In genomic region chr14:22481546-22481945, GRCh38 we compare ENCODE assay signal across 15 cellular contexts.
DNase-seq lines count a peak whose midpoint lies in the region; ATAC-seq, FAIRE-seq and TF ChIP-seq lines count a peak whose summit lies in the region.
"Had no signal": no experiment of that assay in that cellular context is flagged by ENCODE, and none has a peak within 500 bp of the region (broad histone marks: within the 10 kb centered on the region; RNA-seq: fewer than 3 reads in every experiment).

No MANE protein-coding gene starts in this region.

- H4K20me1 ChIP-seq in neural progenitor cell (ENCODE audit: low read depth) = no peaks in the 10 kb centered on the region

- H3K79me2 ChIP-seq in neural progenitor cell (ENCODE audit: low read depth) = no peaks in the 10 kb centered on the region

- DNase-seq in CD4-positive, alpha-beta memory T cell = no peak
- DNase-seq in GM12892 (ENCODE audit: insufficient read length) = no peak
- no peak for DNase-seq in activated T-helper 2 cell treated with anti-CD3 and anti-CD28 coated beads, Interferon-gamma antibody, Interleukin-2, Interleukin-4, amounts not matched to agents 10 μg/mL and 5 μg/mL and 100 μg/mL, durations not matched to agents 14 hours and 24 hours and 36 hours (ENCODE audit: low spot score)
- DNase-seq in neural progenitor cell (ENCODE audit: low spot score) = no peak
- DNase-seq in superior temporal gyrus (ENCODE audit: extremely low spot score) = no peak
- no peak for DNase-seq in frontal cortex (ENCODE audit: low spot score in 2 of 2)
- DNase-seq: activated gamma-delta T cell treated with Interleukin-2 at 50 U/mL for 16 hours, Calu3, HFFc6, NCI-H1048, right lobe of liver, stomach had no signal

- no peak for ATAC-seq in GM18858 (IDR thresholded peaks at IDR 0.05; ENCODE audit: unreplicated experiment)
- ATAC-seq: activated CD4-positive, CD25-positive, alpha-beta regulatory T cell treated with anti-CD3 and anti-CD28 coated beads, Interleukin-2, amount 50 U/mL, for 24 hours; right lobe of liver had no signal

- TF ChIP-seq POLR2A in GM12892 (IDR thresholded peaks at IDR 0.05; ENCODE audit: low read depth, low read length) = 0 out of 2 replicates have a peak, but pooled peaks have one; percentile 7

- FAIRE-seq in GM12892 (lab: Jason Lieb, UNC) (peak; percentile 77), frontal cortex (lab: Jason Lieb, UNC) (no peak)

- H3K27ac ChIP-seq in CD4-positive, alpha-beta memory T cell (ENCODE audit: low read depth, low read length) = no peak overlapping the region
- H3K27ac ChIP-seq in neural progenitor cell = no peak overlapping the region
- H3K27ac ChIP-seq: epithelial cell of prostate, right lobe of liver had no signal

- no peak overlapping the region for H3K4me3 ChIP-seq in CD4-positive, alpha-beta memory T cell (ENCODE audit: low read length in 2 of 2)
- no peak overlapping the region for H3K4me3 ChIP-seq in neural progenitor cell
- H3K4me3 ChIP-seq: right lobe of liver, stomach had no signal

- peak overlapping the region; percentile 45 for H2AFZ ChIP-seq in neural progenitor cell (replicated peaks)

- intact Hi-C loops in CD4-positive, alpha-beta memory T cell (cut with micrococcal nuclease) = no loop called here
- intact Hi-C loops in activated T-helper 2 cell treated with anti-CD3 and anti-CD28 coated beads, Interferon-gamma antibody, Interleukin-2, Interleukin-4, amounts not matched to agents 10 μg/mL and 5 μg/mL and 100 μg/mL, durations not matched to agents 14 hours and 24 hours and 36 hours (cut with micrococcal nuclease) = loop anchor here (10.0 kb wide), 1 partner anchor 167 kb away; no protein-coding TSS in a partner anchor

- no peak for TF ChIP-seq CTCF in neural progenitor cell (IDR thresholded peaks at IDR 0.05)

- peak overlapping the region; percentile 60 to 86 (median 80) for H3K4me3 Mint-ChIP-seq in CD4-positive, alpha-beta memory T cell
- peak overlapping the region; percentile 79 for H3K4me3 Mint-ChIP-seq in activated T-helper 2 cell treated with anti-CD3 and anti-CD28 coated beads, Interferon-gamma antibody, Interleukin-2, Interleukin-4, amounts not matched to agents 10 μg/mL and 5 μg/mL and 100 μg/mL, durations not matched to agents 14 hours and 24 hours and 36 hours (ENCODE audit: low read depth)
- no peak overlapping the region for H3K4me3 Mint-ChIP-seq in neural progenitor cell
- H3K4me3 Mint-ChIP-seq: HFFc6 had no signal

- no peaks in the 10 kb centered on the region for H3K9me3 Mint-ChIP-seq in CD4-positive, alpha-beta memory T cell
- H3K9me3 Mint-ChIP-seq in activated T-helper 2 cell treated with anti-CD3 and anti-CD28 coated beads, Interferon-gamma antibody, Interleukin-2, Interleukin-4, amounts not matched to agents 10 μg/mL and 5 μg/mL and 100 μg/mL, durations not matched to agents 14 hours and 24 hours and 36 hours = no peaks in the 10 kb centered on the region
- no peaks in the 10 kb centered on the region for H3K9me3 Mint-ChIP-seq in neural progenitor cell
- H3K9me3 Mint-ChIP-seq: HFFc6 had no signal

- H3K4me1 ChIP-seq in CD4-positive, alpha-beta memory T cell (ENCODE audit: insufficient read depth, low read length) = no peaks in the 10 kb centered on the region
- peaks cover 62% of the 10 kb centered on the region for H3K4me1 ChIP-seq in neural progenitor cell
- H3K4me1 ChIP-seq: right lobe of liver had no signal

- peaks cover 8% of the 10 kb centered on the region for H3F3A ChIP-seq in neural progenitor cell (ENCODE audit: low read depth)

- POLR2A ChIA-PET in CD4-positive, alpha-beta memory T cell (lab: Charles Lee; ENCODE audit: partially characterized antibody) = interaction anchor here (1.1 to 42.8 kb wide), 3 partner anchors 8 to 69 kb away, joined by 3 to 1528 read pairs (median 1107); no protein-coding TSS in a partner anchor

- no peaks in the 10 kb centered on the region for H3K27me3 ChIP-seq in CD4-positive, alpha-beta memory T cell (ENCODE audit: insufficient read depth, low read length)
- H3K27me3 ChIP-seq in neural progenitor cell = no peaks in the 10 kb centered on the region
- H3K27me3 ChIP-seq: right lobe of liver, stomach had no signal

- H3K9me3 ChIP-seq in CD4-positive, alpha-beta memory T cell (ENCODE audit: control insufficient read depth in 1 of 2, low read length in 2 of 2) = no peaks in the 10 kb centered on the region
- no peaks in the 10 kb centered on the region for H3K9me3 ChIP-seq in neural progenitor cell (ENCODE audit: low read depth)
- H3K9me3 ChIP-seq: right lobe of liver, stomach had no signal

- H3K27ac Mint-ChIP-seq in CD4-positive, alpha-beta memory T cell = peak overlapping the region in 6 of 7 donors; percentile 47 to 100 (median 62)
- peak overlapping the region; percentile 86 for H3K27ac Mint-ChIP-seq in activated T-helper 2 cell treated with anti-CD3 and anti-CD28 coated beads, Interferon-gamma antibody, Interleukin-2, Interleukin-4, amounts not matched to agents 10 μg/mL and 5 μg/mL and 100 μg/mL, durations not matched to agents 14 hours and 24 hours and 36 hours
- no peak overlapping the region for H3K27ac Mint-ChIP-seq in neural progenitor cell
- H3K27ac Mint-ChIP-seq: HFFc6 had no signal

- peaks cover 0 to 4% (median 0%) of the 10 kb centered on the region in 4 donors for H3K4me1 Mint-ChIP-seq in CD4-positive, alpha-beta memory T cell
- no peaks in the 10 kb centered on the region for H3K4me1 Mint-ChIP-seq in activated T-helper 2 cell treated with anti-CD3 and anti-CD28 coated beads, Interferon-gamma antibody, Interleukin-2, Interleukin-4, amounts not matched to agents 10 μg/mL and 5 μg/mL and 100 μg/mL, durations not matched to agents 14 hours and 24 hours and 36 hours (ENCODE audit: low read depth)
- peaks cover 82% of the 10 kb centered on the region for H3K4me1 Mint-ChIP-seq in neural progenitor cell

- no peak overlapping the region for H3K4me2 ChIP-seq in neural progenitor cell

- H3K27me3 Mint-ChIP-seq in CD4-positive, alpha-beta memory T cell = no peaks in the 10 kb centered on the region
- H3K27me3 Mint-ChIP-seq in activated T-helper 2 cell treated with anti-CD3 and anti-CD28 coated beads, Interferon-gamma antibody, Interleukin-2, Interleukin-4, amounts not matched to agents 10 μg/mL and 5 μg/mL and 100 μg/mL, durations not matched to agents 14 hours and 24 hours and 36 hours (ENCODE audit: low read depth) = no peaks in the 10 kb centered on the region
- peaks cover 5% of the 10 kb centered on the region for H3K27me3 Mint-ChIP-seq in neural progenitor cell (ENCODE audit: insufficient read depth, low read depth)

- no peak overlapping the region for H3K9ac ChIP-seq in neural progenitor cell

- no peaks in the 10 kb centered on the region for H3K36me3 ChIP-seq in CD4-positive, alpha-beta memory T cell (ENCODE audit: insufficient read depth, low read length)
- H3K36me3 ChIP-seq in neural progenitor cell = no peaks in the 10 kb centered on the region
- H3K36me3 ChIP-seq: right lobe of liver, stomach had no signal

- peaks cover under 1 to 5% of the 10 kb centered on the region in 2 donors for H3K36me3 Mint-ChIP-seq in CD4-positive, alpha-beta memory T cell
- peaks cover 46% of the 10 kb centered on the region for H3K36me3 Mint-ChIP-seq in activated T-helper 2 cell treated with anti-CD3 and anti-CD28 coated beads, Interferon-gamma antibody, Interleukin-2, Interleukin-4, amounts not matched to agents 10 μg/mL and 5 μg/mL and 100 μg/mL, durations not matched to agents 14 hours and 24 hours and 36 hours (ENCODE audit: low read depth)
- H3K36me3 Mint-ChIP-seq in neural progenitor cell = no peaks in the 10 kb centered on the region

- CTCF ChIA-PET in CD4-positive, alpha-beta memory T cell (lab: Charles Lee; ENCODE audit: partially characterized antibody) = interaction anchor here (1.5 kb wide), 1 partner anchor 74 kb away, joined by 3 read pairs; no protein-coding TSS in a partner anchor
